ENCODE assay signal across 20 cellular contexts in genomic region chr1:31541201-31541600, GRCh38. TPM values are rescaled to one million over a fixed set of nuclear protein-coding genes. Genes with fewer than 3 reads are reported as not detected.
DNase-seq lines count a peak whose midpoint lies in the region; TF ChIP-seq lines count a peak whose summit lies in the region.
"Had no signal": no experiment of that assay in that cellular context is flagged by ENCODE, and none has a peak within 500 bp of the region (broad histone marks: within the 10 kb centered on the region; RNA-seq: fewer than 3 reads in every experiment).

No MANE protein-coding gene starts in this region.

- peaks cover 3% of the 10 kb centered on the region for H3K4me1 Mint-ChIP-seq in activated T-cell treated with anti-CD3 and anti-CD28 coated beads, Interleukin-2, amount 50 U/mL, for 24 hours (ENCODE audit: low read depth)
- H3K4me1 Mint-ChIP-seq: B cell had no signal

- no peak overlapping the region for H3K4me3 Mint-ChIP-seq in activated T-cell treated with anti-CD3 and anti-CD28 coated beads, Interleukin-2, amount 50 U/mL, for 24 hours
- H3K4me3 Mint-ChIP-seq: B cell; CD4-positive, alpha-beta T cell; CD8-positive, alpha-beta T cell had no signal

- no peak overlapping the region for H2AFZ ChIP-seq in OCI-LY7 (ENCODE audit: low read length)

- H3K4me1 ChIP-seq in OCI-LY7 (ENCODE audit: insufficient read depth, low read length, poor library complexity, severe bottlenecking) = no peaks in the 10 kb centered on the region
- H3K4me1 ChIP-seq: A549 had no signal

- H4K20me1 ChIP-seq in OCI-LY7 (ENCODE audit: insufficient read depth, low read length) = no peaks in the 10 kb centered on the region
- H4K20me1 ChIP-seq: BLaER1 treated with 17β-estradiol and CSF1 and Interleukin-3, amounts not matched to agents 10 nM and 100 nM had no signal

- no peak overlapping the region for H3K4me2 ChIP-seq in OCI-LY7 (ENCODE audit: low read length)
- H3K4me2 ChIP-seq: A549; BLaER1 treated with 17β-estradiol and CSF1 and Interleukin-3, amounts not matched to agents 10 nM and 100 nM had no signal

- intact Hi-C loops in OCI-LY7 (cut with micrococcal nuclease; ENCODE audit: unreplicated experiment) = no loop called here

- no peaks in the 10 kb centered on the region for H3K79me2 ChIP-seq in OCI-LY7 (ENCODE audit: insufficient read depth, low read depth, low read length)

- no peaks in the 10 kb centered on the region for H3K9me2 ChIP-seq in OCI-LY7 (ENCODE audit: insufficient read depth, low read length)

- POLR2A ChIA-PET in OCI-LY7 (lab: Charles Lee) = no interaction called here

- no peaks in the 10 kb centered on the region for H3K36me3 Mint-ChIP-seq in activated T-cell treated with anti-CD3 and anti-CD28 coated beads, Interleukin-2, amount 50 U/mL, for 24 hours (ENCODE audit: low read depth)
- H3K36me3 Mint-ChIP-seq: CD8-positive, alpha-beta T cell had no signal

- no peak overlapping the region for H3K27ac ChIP-seq in OCI-LY7 (ENCODE audit: low read depth, low read length, poor library complexity, severe bottlenecking)
- H3K27ac ChIP-seq: 22Rv1; A549; BLaER1 treated with 17β-estradiol and CSF1 and Interleukin-3, amounts not matched to agents 10 nM and 100 nM; C4-2B had no signal

- DNase-seq in DMS 273 (lab: John Stamatoyannopoulos, UW; ENCODE audit: unreplicated experiment) (peak; percentile 13), DMS 273 treated with DMSO at 0.1 percent for 48 hours (lab: John Stamatoyannopoulos, UW) (no peak), RPMI7951 (ENCODE audit: low read depth) (peak; percentile 21), SHP77 (lab: John Stamatoyannopoulos, UW) (peak; percentile 20 to 59), inferior parietal cortex (ENCODE audit: extremely low spot score) (peak; percentile 9), NCI-H1930 (lab: John Stamatoyannopoulos, UW) (no peak), OCI-LY7 (ENCODE audit: low spot score) (no peak)
- no peak for DNase-seq in activated T-cell treated with anti-CD3 and anti-CD28 coated beads, Interleukin-2, amount 50 U/mL, for 24 hours
- DNase-seq: AML-193; Caco-2; Calu3; CD4-positive, alpha-beta T cell; CD8-positive, alpha-beta T cell; DMS79 treated with DMSO at 0.1 percent for 48 hours; GF-D8 had no signal

- no peaks in the 10 kb centered on the region for H3K9me3 ChIP-seq in OCI-LY7 (ENCODE audit: low read length)
- H3K9me3 ChIP-seq: Caco-2 had no signal

- TF ChIP-seq CTCF in OCI-LY7 (conservative IDR thresholded peaks at IDR 0.05; ENCODE audit: low read length) = no peak

- no peak overlapping the region for H3K27ac Mint-ChIP-seq in activated T-cell treated with anti-CD3 and anti-CD28 coated beads, Interleukin-2, amount 50 U/mL, for 24 hours
- H3K27ac Mint-ChIP-seq: B cell; CD4-positive, alpha-beta T cell; CD8-positive, alpha-beta T cell had no signal

- H3K4me3 ChIP-seq in OCI-LY7 (ENCODE audit: low read depth, low read length, poor library complexity, severe bottlenecking) = no peak overlapping the region
- H3K4me3 ChIP-seq: A549; BLaER1 treated with 17β-estradiol and CSF1 and Interleukin-3, amounts not matched to agents 10 nM and 100 nM had no signal

- H3K36me3 ChIP-seq in OCI-LY7 (ENCODE audit: insufficient read depth, low read length) = no peaks in the 10 kb centered on the region

- CTCF ChIA-PET in OCI-LY7 (lab: Charles Lee; ENCODE audit: unreplicated experiment) = no interaction called here

- H3K9me3 Mint-ChIP-seq in activated T-cell treated with anti-CD3 and anti-CD28 coated beads, Interleukin-2, amount 50 U/mL, for 24 hours = no peaks in the 10 kb centered on the region
- H3K9me3 Mint-ChIP-seq: CD4-positive, alpha-beta T cell had no signal

- no TSS peak for BruUV-seq in OCI-LY7 (replicated peaks; lab: Mats Ljungman, UMichigan)

- peaks cover 3% of the 10 kb centered on the region for H3K27me3 Mint-ChIP-seq in activated T-cell treated with anti-CD3 and anti-CD28 coated beads, Interleukin-2, amount 50 U/mL, for 24 hours

RNA-seq across cellular contexts. Expression of gene TINAGL1, which starts 35.1 kb away (rescaled TPM):
- 7.0 and 14.9 TPM in 2 replicates for total RNA-seq in RPMI7951 (2014; rRNA removed; shearing (Covaris generic))
- total RNA-seq in OCI-LY7 (2014; rRNA removed; shearing (Covaris generic)) = not detected in 2 replicates
- 0.17 TPM in 1 of 2 replicates, not detected in the other for total RNA-seq in OCI-LY7 (2022)
- total RNA-seq: B cell; CD4-positive, alpha-beta T cell; CD8-positive, alpha-beta T cell had no signal

Comparison
In these comparisons a context has a peak if more than half of its experiments do, and no peak if none do; other contexts are left out.
1. DNase-seq: peak in DMS 273 (single experiment), RPMI7951 (single experiment), SHP77 (2 of 2) and inferior parietal cortex (single experiment); none in DMS 273 treated with DMSO at 0.1 percent for 48 hours (single experiment), activated T-cell treated with anti-CD3 and anti-CD28 coated beads, Interleukin-2, amount 50 U/mL, for 24 hours (single experiment), NCI-H1930 (0 of 2) and OCI-LY7 (single experiment).